In the genomic region with DNA sequence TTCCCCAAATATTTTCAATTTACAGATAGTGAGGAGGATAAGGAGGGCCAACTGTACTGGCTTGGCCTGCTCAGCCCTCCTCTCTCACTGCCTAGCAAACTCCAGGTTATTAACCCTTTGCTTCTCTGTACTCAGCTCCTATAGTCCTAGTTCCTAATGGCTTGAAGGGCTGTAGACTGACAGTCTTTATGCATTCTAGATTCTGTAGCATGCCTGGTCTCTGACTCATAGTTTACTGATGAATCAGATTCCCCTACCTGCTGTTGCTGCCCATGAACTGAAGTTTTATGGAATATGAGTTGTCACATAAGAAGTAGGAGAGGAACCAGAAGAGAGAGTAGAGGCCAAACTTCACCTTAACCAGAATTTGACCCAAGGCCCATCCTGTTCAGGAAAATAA, we compare ENCODE assay signal across 14 cellular contexts. TPM values are rescaled to one million over a fixed set of nuclear protein-coding genes. Genes with fewer than 3 reads are reported as not detected.
DNase-seq lines count a peak whose midpoint lies in the region; ATAC-seq and TF ChIP-seq lines count a peak whose summit lies in the region.
"Had no signal": no experiment of that assay in that cellular context is flagged by ENCODE, and none has a peak within 500 bp of the region (broad histone marks: within the 10 kb centered on the region; RNA-seq: fewer than 3 reads in every experiment).

No MANE protein-coding gene starts in this region.

- H3K4me3 ChIP-seq in kidney epithelial cell (ENCODE audit: low read depth, low read length) = no peak overlapping the region
- H3K4me3 ChIP-seq: ovary, thoracic aorta had no signal

- H3K36me3 ChIP-seq in kidney epithelial cell (ENCODE audit: control insufficient read depth, insufficient read depth, low read length) = no peaks in the 10 kb centered on the region
- H3K36me3 ChIP-seq: ovary, thoracic aorta had no signal

- no peaks in the 10 kb centered on the region for H3K27me3 ChIP-seq in kidney epithelial cell (ENCODE audit: control insufficient read depth, insufficient read depth, low read length)
- H3K27me3 ChIP-seq: ovary had no signal

- ATAC-seq in GM19452 (IDR thresholded peaks at IDR 0.05; ENCODE audit: unreplicated experiment) (no peak), HG02642 (IDR thresholded peaks at IDR 0.05; ENCODE audit: poor library complexity, unreplicated experiment) (no peak), WTC11 (no peak), HG03432 (IDR thresholded peaks at IDR 0.05; ENCODE audit: unreplicated experiment) (no peak)
- ATAC-seq: T-helper 17 cell had no signal

- no peaks in the 10 kb centered on the region for H3K36me3 Mint-ChIP-seq in WTC11

- no peaks in the 10 kb centered on the region for H3K4me1 Mint-ChIP-seq in WTC11

- CTCF ChIA-PET in WTC11 (lab: Charles Lee) = no interaction called here

- POLR2A ChIA-PET in WTC11 (lab: Charles Lee) = no interaction called here

- no peaks in the 10 kb centered on the region; the same call in 1 of the 2 replicates for H3K27me3 Mint-ChIP-seq in WTC11 (ENCODE audit: low read depth)

- no peaks in the 10 kb centered on the region for H3K9me3 Mint-ChIP-seq in WTC11

- no peak overlapping the region for H3K4me3 Mint-ChIP-seq in WTC11
- H3K4me3 Mint-ChIP-seq: T-helper 17 cell had no signal

- DNase-seq in AG08396 (ENCODE audit: low spot score) = peak; percentile 40
- peak; percentile 58 for DNase-seq in HS-5 (ENCODE audit: low read depth)
- peak; percentile 64 for DNase-seq in amniotic epithelial cell (ENCODE audit: low read depth)
- peak; percentile 77 for DNase-seq in kidney epithelial cell (ENCODE audit: low read depth)
- DNase-seq in WTC11 (ENCODE audit: low spot score) = no peak
- DNase-seq: aorta, kidney, NCI-H1048, ovary, T-helper 17 cell had no signal

- TF ChIP-seq CTCF in kidney epithelial cell (IDR thresholded peaks at IDR 0.05; ENCODE audit: insufficient read depth, low read length, poor library complexity, severe bottlenecking) = no peak
- no peak for TF ChIP-seq CTCF in WTC11 (IDR thresholded peaks at IDR 0.05)

- H3K27ac Mint-ChIP-seq in WTC11 = no peak overlapping the region
- H3K27ac Mint-ChIP-seq: T-helper 17 cell had no signal

TF ChIP-seq in WTC11, 78 proteins besides CTCF, POLR2A, EP300 and RAD21:
- TF ChIP-seq CBFB (CRISPR knock-in tag; IDR thresholded peaks at IDR 0.05; ENCODE audit: low read depth) (no peak), PREB (CRISPR knock-in tag; IDR thresholded peaks at IDR 0.05; ENCODE audit: borderline replicate concordance) (no peak), ZNF512 (CRISPR knock-in tag; IDR thresholded peaks at IDR 0.05; ENCODE audit: borderline replicate concordance) (no peak), MYBL2 (CRISPR knock-in tag; IDR thresholded peaks at IDR 0.05) (no peak), GTF2I (CRISPR knock-in tag; conservative IDR thresholded peaks at IDR 0.05) (no peak), ESRRA (CRISPR knock-in tag; IDR thresholded peaks at IDR 0.05; ENCODE audit: borderline replicate concordance) (no peak), NR1H2 (CRISPR knock-in tag; IDR thresholded peaks at IDR 0.05) (no peak), TP53 (CRISPR knock-in tag; IDR thresholded peaks at IDR 0.05) (no peak), RORB (CRISPR knock-in tag; IDR thresholded peaks at IDR 0.05) (no peak), ZNF425 (CRISPR knock-in tag; conservative IDR thresholded peaks at IDR 0.05) (no peak), JUN (CRISPR knock-in tag; IDR thresholded peaks at IDR 0.05) (no peak), ZNF281 (CRISPR knock-in tag; IDR thresholded peaks at IDR 0.05) (no peak), ELF4 (CRISPR knock-in tag; IDR thresholded peaks at IDR 0.05; ENCODE audit: low read depth) (no peak), ZNF416 (CRISPR knock-in tag; IDR thresholded peaks at IDR 0.05) (no peak), ZSCAN18 (CRISPR knock-in tag; IDR thresholded peaks at IDR 0.05) (no peak)
- TF ChIP-seq, protein P1, sequence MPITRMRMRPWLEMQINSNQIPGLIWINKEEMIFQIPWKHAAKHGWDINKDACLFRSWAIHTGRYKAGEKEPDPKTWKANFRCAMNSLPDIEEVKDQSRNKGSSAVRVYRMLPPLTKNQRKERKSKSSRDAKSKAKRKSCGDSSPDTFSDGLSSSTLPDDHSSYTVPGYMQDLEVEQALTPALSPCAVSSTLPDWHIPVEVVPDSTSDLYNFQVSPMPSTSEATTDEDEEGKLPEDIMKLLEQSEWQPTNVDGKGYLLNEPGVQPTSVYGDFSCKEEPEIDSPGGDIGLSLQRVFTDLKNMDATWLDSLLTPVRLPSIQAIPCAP (CRISPR knock-in tag; IDR thresholded peaks at IDR 0.05) = no peak

RNA-seq across cellular contexts. Expression of gene MAP3K13, which starts 27.1 kb away (rescaled TPM):
- 33.5 and 41.3 TPM in 2 replicates for total RNA-seq in kidney epithelial cell
- 9.1 to 9.8 TPM (median 9.5 TPM) in 3 replicates for total RNA-seq in WTC11 (2021)
